Comparison of ENCODE assay signal across 1 cellular context in genomic region chr6:137816688-137817087, GRCh38.
TF ChIP-seq lines count a peak whose summit lies in the region.

No MANE protein-coding gene starts in this region.

TF ChIP-seq in GM23338, 12 proteins besides CTCF, POLR2A, EP300 and RAD21 (continued from another document):
- TF ChIP-seq ZNF462 (CRISPR knock-in tag; IDR thresholded peaks at IDR 0.05) (no peak), EZH2 (IDR thresholded peaks at IDR 0.05; ENCODE audit: low read depth, unreplicated experiment) (no peak), NANOG (IDR thresholded peaks at IDR 0.05; ENCODE audit: borderline replicate concordance) (no peak), JUNB (IDR thresholded peaks at IDR 0.05; ENCODE audit: unreplicated experiment) (no peak), ETS1 (IDR thresholded peaks at IDR 0.05) (no peak), STAT1 (IDR thresholded peaks at IDR 0.05; ENCODE audit: unreplicated experiment) (no peak), ZNF331 (CRISPR knock-in tag; IDR thresholded peaks at IDR 0.05; ENCODE audit: low read depth) (no peak), EZH2phosphoT487 (IDR thresholded peaks at IDR 0.05; ENCODE audit: unreplicated experiment) (no peak), REST (IDR thresholded peaks at IDR 0.05; ENCODE audit: unreplicated experiment) (no peak), POLR2AphosphoS5 (IDR thresholded peaks at IDR 0.05; ENCODE audit: low read depth) (no peak), CREB1 (CRISPR knock-in tag; IDR thresholded peaks at IDR 0.05; ENCODE audit: low read depth) (no peak)
TF ChIP-seq in GM23338: peak in this region for 0.
